ENCODE assay signal across 15 cellular contexts in the genomic region with DNA sequence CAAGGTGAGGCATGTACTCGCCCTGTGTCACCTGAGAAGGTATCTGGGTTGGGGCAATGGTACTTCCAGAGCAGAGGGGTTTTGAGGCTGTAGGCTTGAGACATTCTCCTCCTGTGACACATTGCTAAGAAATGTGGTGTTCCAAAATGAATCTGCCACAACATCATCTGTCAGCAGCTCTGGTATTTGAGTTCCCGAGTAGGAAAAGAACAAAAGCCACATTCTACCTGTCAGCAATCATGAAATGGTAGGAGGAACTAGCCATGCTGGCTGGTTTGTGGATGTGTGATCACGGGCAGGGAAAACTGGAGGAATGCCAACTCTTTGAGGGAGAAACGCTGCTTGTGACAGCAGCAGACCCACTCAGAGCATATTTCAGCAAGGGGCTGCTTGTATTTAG.
A peak's percentile ranks its signal among the peaks of the same experiment; 100 is the strongest.
DNase-seq lines count a peak whose midpoint lies in the region; ATAC-seq and TF ChIP-seq lines count a peak whose summit lies in the region.
"Had no signal": no experiment of that assay in that cellular context is flagged by ENCODE, and none has a peak within 500 bp of the region (broad histone marks: within the 10 kb centered on the region; RNA-seq: fewer than 3 reads in every experiment).

No MANE protein-coding gene starts in this region.

- H3K27ac ChIP-seq in left ventricle myocardium inferior (replicated peaks) = no peak overlapping the region
- H3K27ac ChIP-seq: gastrocnemius medialis, upper lobe of right lung, VCaP had no signal

- no peak for ATAC-seq in HG02678 (IDR thresholded peaks at IDR 0.05; ENCODE audit: unreplicated experiment)
- ATAC-seq: gastrocnemius medialis, upper lobe of right lung had no signal

- H3K4me3 ChIP-seq in AG10803 (ENCODE audit: low read length) (no peak overlapping the region), left ventricle myocardium inferior (no peak overlapping the region)
- H3K4me3 ChIP-seq: gastrocnemius medialis, HAP-1, upper lobe of right lung had no signal

- no peaks in the 10 kb centered on the region for H3K9me3 ChIP-seq in left ventricle myocardium inferior (replicated peaks)
- H3K9me3 ChIP-seq: gastrocnemius medialis, HAP-1, upper lobe of right lung had no signal

- H3K27me3 ChIP-seq in left ventricle myocardium inferior (ENCODE audit: low read depth) = no peaks in the 10 kb centered on the region
- H3K27me3 ChIP-seq: gastrocnemius medialis, upper lobe of right lung had no signal

- H3K4me1 ChIP-seq in left ventricle myocardium inferior = peaks cover 60% of the 10 kb centered on the region
- H3K4me1 ChIP-seq: HAP-1 had no signal

- peak; percentile 55 for DNase-seq in AG10803 (ENCODE audit: low read depth)
- peak; percentile 93 for DNase-seq in HT1080 (ENCODE audit: low read depth)
- peak; percentile 71 for DNase-seq in amniotic epithelial cell (ENCODE audit: low read depth)
- DNase-seq in kidney glomerular epithelial cell (lab: John Stamatoyannopoulos, UW) = peak; percentile 95
- no peak for DNase-seq in COLO829 (ENCODE audit: low spot score)
- no peak for DNase-seq in mesenteric fat pad (ENCODE audit: low spot score)
- no peak for DNase-seq in left ventricle myocardium inferior
- DNase-seq: CD8-positive, alpha-beta memory T cell; gastrocnemius medialis; NCI-H69; stimulated activated CD4-positive, alpha-beta T cell treated with anti-CD3 and anti-CD28 coated beads, Interleukin-2, amount 100 ng/mL, for 48 hours; upper lobe of right lung had no signal

- no peaks in the 10 kb centered on the region for H3K36me3 ChIP-seq in left ventricle myocardium inferior
- H3K36me3 ChIP-seq: gastrocnemius medialis, HAP-1, upper lobe of right lung had no signal

- TF ChIP-seq CTCF in AG10803 (conservative IDR thresholded peaks at IDR 0.05; ENCODE audit: low read length) (no peak), left ventricle myocardium inferior (IDR thresholded peaks at IDR 0.05; ENCODE audit: borderline replicate concordance) (no peak)

- intact Hi-C loops in left ventricle myocardium inferior (cut with micrococcal nuclease) = no loop called here

Comparison
In these comparisons a context has a peak if more than half of its experiments do, and no peak if none do; other contexts are left out.
1. DNase-seq: peak in AG10803 (single experiment), HT1080 (single experiment), amniotic epithelial cell (single experiment) and kidney glomerular epithelial cell (single experiment); none in COLO829 (single experiment), mesenteric fat pad (single experiment) and left ventricle myocardium inferior (single experiment).